Comparison of ENCODE assay signal across 13 cellular contexts in the genomic region with DNA sequence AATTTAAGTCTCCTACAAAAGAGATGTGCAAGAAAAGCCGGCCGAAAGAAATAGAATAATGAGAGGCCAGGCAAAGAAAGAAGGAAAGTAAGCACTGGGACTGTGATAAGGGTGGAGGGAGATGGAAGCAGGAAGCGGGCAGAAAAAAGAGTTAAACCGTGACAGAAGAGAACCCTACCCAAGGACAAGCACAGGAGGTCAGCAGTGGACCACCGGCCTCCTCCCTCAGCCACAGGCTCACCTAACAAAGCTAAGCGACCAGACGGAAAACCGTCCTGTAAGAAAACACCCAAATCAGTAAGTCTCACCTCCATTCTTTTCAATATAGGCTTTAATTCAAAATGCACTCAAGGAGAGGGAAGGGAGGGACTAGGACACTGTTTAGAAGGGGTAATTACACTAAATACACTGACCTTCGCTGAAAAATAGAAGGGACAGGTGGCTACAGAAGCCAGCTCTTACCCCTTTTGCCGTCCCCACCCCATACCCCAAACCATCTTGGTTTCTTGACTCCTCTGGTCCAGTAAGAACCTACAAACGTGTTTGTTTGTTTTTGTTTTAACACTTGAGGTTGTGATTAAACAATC. TPM values are rescaled to one million over a fixed set of nuclear protein-coding genes. Genes with fewer than 3 reads are reported as not detected.
DNase-seq lines count a peak whose midpoint lies in the region; ATAC-seq, FAIRE-seq and TF ChIP-seq lines count a peak whose summit lies in the region.
"Had no signal": no experiment of that assay in that cellular context is flagged by ENCODE, and none has a peak within 500 bp of the region (broad histone marks: within the 10 kb centered on the region; RNA-seq: fewer than 3 reads in every experiment).

No MANE protein-coding gene starts in this region.

- H3K9ac ChIP-seq in HepG2 (ENCODE audit: insufficient read depth, low read depth, low read length) (no peak overlapping the region), mesendoderm (ENCODE audit: low read length) (no peak overlapping the region)

- no peak for FAIRE-seq in HepG2 (lab: Jason Lieb, UNC)
- FAIRE-seq: pancreas had no signal

- H3K4me1 ChIP-seq in HepG2 (ENCODE audit: insufficient read depth, low read length) (peaks cover 5% of the 10 kb centered on the region; the same call in 1 of the 2 replicates), right lobe of liver (peaks cover 0 to 5% (median 0%) of the 10 kb centered on the region in 4 donors), mesendoderm (ENCODE audit: control insufficient read depth, low read depth, low read length) (peaks cover 8% of the 10 kb centered on the region)

- H3K4me3 Mint-ChIP-seq in brain, result peak overlapping the region; percentile 82 to 91 (median 85)
- H3K4me3 Mint-ChIP-seq: dendritic cell treated with granulocyte-macrophage colony-stimulating factor and Interleukin-4, amounts not matched to agents 40 ng/mL and 50 ng/mL, for 4 days had no signal

- H4K5ac ChIP-seq in mesendoderm (ENCODE audit: low read length), result no peak overlapping the region

- no peak for ATAC-seq in HepG2
- no peak for ATAC-seq in right lobe of liver
- ATAC-seq in GM19455 (IDR thresholded peaks at IDR 0.05; ENCODE audit: unreplicated experiment), result no peak

- no peak overlapping the region for H3K18ac ChIP-seq in mesendoderm (ENCODE audit: low read length)

- no peak overlapping the region for H3K4me3 ChIP-seq in HepG2 (replicated peaks in 1 of 3; ENCODE audit: insufficient read depth in 1 of 3, low read depth in 2 of 3, low read length in 3 of 3)
- no peak overlapping the region for H3K4me3 ChIP-seq in right lobe of liver
- H3K4me3 ChIP-seq in mesendoderm (ENCODE audit: low read length), result no peak overlapping the region
- no peak overlapping the region for H3K4me3 ChIP-seq in WERI-Rb-1 (ENCODE audit: low read depth, low read length)

- no peak overlapping the region for H3K56ac ChIP-seq in mesendoderm (ENCODE audit: low read length)

- H3K36me3 Mint-ChIP-seq in brain, result peaks cover 12% of the 10 kb centered on the region
- H3K36me3 Mint-ChIP-seq: memory B cell had no signal

- no peaks in the 10 kb centered on the region for H3K9me3 ChIP-seq in HepG2 (ENCODE audit: low read length)
- H3K9me3 ChIP-seq in right lobe of liver, result no peaks in the 10 kb centered on the region
- H3K9me3 ChIP-seq in WERI-Rb-1 (ENCODE audit: severe bottlenecking), result peaks cover 11% of the 10 kb centered on the region
- H3K9me3 ChIP-seq: pancreas had no signal

- no peak overlapping the region for H3K23ac ChIP-seq in mesendoderm (ENCODE audit: low read length)

- no peak overlapping the region for H2BK5ac ChIP-seq in mesendoderm (ENCODE audit: low read length)

- POLR2A ChIA-PET in HepG2 (lab: Yijun Ruan, JAX), result no interaction called here

- H3K27ac ChIP-seq in HepG2 (ENCODE audit: extremely low read length, insufficient read depth, low read length) (no peak overlapping the region), right lobe of liver (no peak overlapping the region), mesendoderm (ENCODE audit: low read depth, low read length) (no peak overlapping the region), WERI-Rb-1 (no peak overlapping the region)
- H3K27ac ChIP-seq: pancreas, VCaP had no signal

- intact Hi-C loops in HepG2 (cut with micrococcal nuclease; ENCODE audit: unreplicated experiment) (no loop called here), right lobe of liver (cut with DNase I) (no loop called here)

- no TSS peak for BruUV-seq in HepG2 (replicated peaks; lab: Mats Ljungman, UMichigan)

- H2AFZ ChIP-seq in HepG2 (ENCODE audit: low read length), result no peak overlapping the region

- whole genome bisulfite sequencing in HepG2 (ENCODE audit: low lambda C conversion rate), result 30% methylated on average over 11 of the region's 11 CpGs
- WGBS in right lobe of liver (ENCODE audit: insufficient coverage, low coverage, low lambda C conversion rate, missing lambda C conversion rate), result 12% methylated on average over 11 of the region's 11 CpGs
- no CpG with 5 or more reads among the region's 11 CpGs for WGBS in mesendoderm (ENCODE audit: extremely low coverage, insufficient coverage, low lambda C conversion rate)

- DNase-seq in HepG2 (ENCODE audit: low spot score) (no peak), right lobe of liver (no peak), mesendoderm (peak; percentile 54), RPMI8226 (no peak), NCI-H1436 (lab: John Stamatoyannopoulos, UW) (no peak), WERI-Rb-1 (no peak)
- DNase-seq: SIG-M5 had no signal

- H3K79me2 ChIP-seq in HepG2 (ENCODE audit: insufficient read depth, low read length) (no peaks in the 10 kb centered on the region), mesendoderm (ENCODE audit: control insufficient read depth, insufficient read depth, low read length) (no peaks in the 10 kb centered on the region)

- H3K27me3 ChIP-seq in HepG2 (ENCODE audit: control insufficient read depth in 1 of 2, insufficient read depth in 2 of 2, low read length in 2 of 2) (peaks cover 7 to 52% of the 10 kb centered on the region in 2 experiments), right lobe of liver (peaks cover 0 to 24% of the 10 kb centered on the region in 2 donors), mesendoderm (ENCODE audit: insufficient read depth, low read length, poor library complexity) (peaks cover 21% of the 10 kb centered on the region), WERI-Rb-1 (ENCODE audit: insufficient read depth, low read depth, severe bottlenecking) (peaks cover 88% of the 10 kb centered on the region)
- H3K27me3 ChIP-seq: pancreas had no signal

- no peaks in the 10 kb centered on the region for H3K79me1 ChIP-seq in mesendoderm (ENCODE audit: low read length)

- no peaks in the 10 kb centered on the region for H4K20me1 ChIP-seq in HepG2 (ENCODE audit: insufficient read depth, low read length)

- H3K9me3 Mint-ChIP-seq in brain, result peaks cover 0 to 6% (median 0%) of the 10 kb centered on the region in 5 experiments
- H3K9me3 Mint-ChIP-seq: dendritic cell treated with granulocyte-macrophage colony-stimulating factor and Interleukin-4, amounts not matched to agents 40 ng/mL and 50 ng/mL, for 4 days; memory B cell had no signal

- peaks cover 51% of the 10 kb centered on the region for H3K4me1 Mint-ChIP-seq in brain
- H3K4me1 Mint-ChIP-seq: memory B cell had no signal

- CTCF ChIA-PET in HepG2 (lab: Yijun Ruan, JAX; ENCODE audit: low intra/inter-chr PET ratio, low total read pairs), result no interaction called here

- no peak overlapping the region for H4K8ac ChIP-seq in mesendoderm (ENCODE audit: low read depth, low read length)

- H3K4ac ChIP-seq in mesendoderm (ENCODE audit: low read depth, low read length), result no peak overlapping the region

- TF ChIP-seq POLR2A in HepG2 (IDR thresholded peaks at IDR 0.05; ENCODE audit: insufficient read depth in 1 of 2, low read depth in 2 of 2, low read length in 2 of 2) (no peak), right lobe of liver (IDR thresholded peaks at IDR 0.05) (no peak)

- no peak overlapping the region for H2BK15ac ChIP-seq in mesendoderm (replicated peaks; ENCODE audit: low read depth)

- TF ChIP-seq EP300 in HepG2 (IDR thresholded peaks at IDR 0.05; ENCODE audit: low read depth in 2 of 2, low read length in 2 of 2), result no peak
- TF ChIP-seq EP300 in HepG2 (CRISPR knock-in tag; IDR thresholded peaks at IDR 0.05; ENCODE audit: borderline replicate concordance), result no peak

- H2BK120ac ChIP-seq in mesendoderm (ENCODE audit: low read depth, low read length), result no peak overlapping the region

- no peak for TF ChIP-seq RAD21 in HepG2 (CRISPR knock-in tag; IDR thresholded peaks at IDR 0.05)

- H3K27me3 Mint-ChIP-seq in brain, result peaks cover 26% of the 10 kb centered on the region

- H3K27ac Mint-ChIP-seq in brain, result peak overlapping the region; percentile 63 to 96 (median 95)
- H3K27ac Mint-ChIP-seq: dendritic cell treated with granulocyte-macrophage colony-stimulating factor and Interleukin-4, amounts not matched to agents 40 ng/mL and 50 ng/mL, for 4 days; memory B cell had no signal

- H3K36me3 ChIP-seq in HepG2 (replicated peaks in 1 of 2; ENCODE audit: control insufficient read depth in 1 of 2, insufficient read depth in 2 of 2, low read length in 2 of 2) (no peaks in the 10 kb centered on the region), right lobe of liver (no peaks in the 10 kb centered on the region), mesendoderm (ENCODE audit: control insufficient read depth, insufficient read depth, low read length) (no peaks in the 10 kb centered on the region), WERI-Rb-1 (no peaks in the 10 kb centered on the region)
- H3K36me3 ChIP-seq: pancreas had no signal

- H2AK5ac ChIP-seq in mesendoderm (ENCODE audit: low read length), result no peak overlapping the region

- in situ Hi-C loops in HepG2 (cut with HindIII; ENCODE audit: extremely low pct_ligation_motif_present, low pct_unique_long_range_greater_than_20kb), result loop anchor here (5.0 kb wide), 1 partner anchor 131 kb away; no protein-coding TSS in a partner anchor

- H3K4me2 ChIP-seq in HepG2 (ENCODE audit: low read depth, low read length) (no peak overlapping the region), mesendoderm (ENCODE audit: low read length) (peak overlapping the region; percentile 41)

- TF ChIP-seq CTCF in HepG2 (CRISPR knock-in tag; IDR thresholded peaks at IDR 0.05), result no peak
- no peak for TF ChIP-seq CTCF in right lobe of liver (IDR thresholded peaks at IDR 0.05)
- TF ChIP-seq CTCF in brain (conservative IDR thresholded peaks at IDR 0.05), result no peak
- no peak for TF ChIP-seq CTCF in WERI-Rb-1 (IDR thresholded peaks at IDR 0.05; ENCODE audit: low read depth, low read length)

RNA-seq across cellular contexts. Expression of a gene that starts 1.9 kb away (rescaled TPM):
- total RNA-seq in HepG2 (2016; rRNA removed; fragmentation: Illumina TruSeq; extraction: Trizol), result not detected in 2 replicates
- total RNA-seq in HepG2 (2016; cell fraction: cytosol; rRNA removed; fragmentation: Illumina TruSeq; extraction: Trizol; ENCODE audit: low read depth), result not detected in 2 replicates
- not detected in 2 replicates for total RNA-seq in HepG2 (2016; cell fraction: insoluble cytoplasmic fraction; rRNA removed; fragmentation: Illumina TruSeq; extraction: Trizol)
- total RNA-seq in HepG2 (2016; cell fraction: membrane; rRNA removed; fragmentation: Illumina TruSeq; extraction: Trizol), result not detected in 2 replicates
- total RNA-seq in HepG2 (2016; cell fraction: nucleus; rRNA removed; fragmentation: Illumina TruSeq; extraction: Trizol), result not detected in 2 replicates
- polyA plus RNA-seq in HepG2 (2011; rRNA removed), result not detected in 2 replicates
- not detected in 2 replicates for polyA plus RNA-seq in HepG2 (2011; cell fraction: cytosol; rRNA removed)
- polyA plus RNA-seq in HepG2 (2011; cell fraction: nucleus; rRNA removed), result not detected in 2 replicates
- polyA plus RNA-seq in HepG2 (2012), result not detected in 2 replicates
- not detected in 2 replicates for polyA plus RNA-seq in HepG2 (2016; cell fraction: cytosol; fragmentation: Illumina TruSeq; extraction: Trizol; ENCODE audit: low read depth)
- polyA plus RNA-seq in HepG2 (2016; cell fraction: insoluble cytoplasmic fraction; fragmentation: Illumina TruSeq; extraction: Trizol; ENCODE audit: low read depth), result not detected in 2 replicates
- not detected in 2 replicates for polyA plus RNA-seq in HepG2 (2016; cell fraction: membrane; fragmentation: Illumina TruSeq; extraction: Trizol; ENCODE audit: low read depth)
- polyA plus RNA-seq in HepG2 (2016; cell fraction: nucleus; fragmentation: Illumina TruSeq; extraction: Trizol; ENCODE audit: insufficient read depth, low read depth), result not detected in 2 replicates
- not detected in 2 replicates for polyA minus RNA-seq in HepG2 (2011; rRNA and poly(A)+ RNA removed; ENCODE audit: low replicate concordance)
- not detected in 2 replicates for polyA minus RNA-seq in HepG2 (2011; cell fraction: cytosol; rRNA and poly(A)+ RNA removed)
- not detected in 2 replicates for polyA minus RNA-seq in HepG2 (2011; cell fraction: nucleus; rRNA and poly(A)+ RNA removed)
- total RNA-seq in right lobe of liver, result not detected
- polyA plus RNA-seq in brain (ENCODE audit: insufficient read depth, low read depth, low replicate concordance), result 6.2 TPM
- polyA plus RNA-seq in mesendoderm (2013, experiment 1 of 2), result 0.44 TPM
- 0.48 TPM for polyA plus RNA-seq in mesendoderm (2013, experiment 2 of 2)
